In genomic region chr2:43595603-43596412, GRCh38 we compare ENCODE assay signal across 8 cellular contexts. TPM values are rescaled to one million over a fixed set of nuclear protein-coding genes. Genes with fewer than 3 reads are reported as not detected.
DNase-seq lines count a peak whose midpoint lies in the region; ATAC-seq and TF ChIP-seq lines count a peak whose summit lies in the region.

Gene THADA, minus strand, starts transcription at chr2:43596038. Its CDS starts 3,646 bp downstream, at chr2:43592392.

- CTCF ChIA-PET in activated naive CD4-positive, alpha-beta T cell treated with anti-CD3 and anti-CD28 coated beads, Interleukin-2, amount 10 ng/mL, durations not matched to agents 7 days and 5 days (lab: Charles Lee): interaction anchor here (0.7 to 3.5 kb wide), 6 partner anchors 10 to 366 kb away, joined by 3 to 22 read pairs (median 8); no protein-coding TSS in a partner anchor

- H3K9me3 ChIP-seq in gastroesophageal sphincter: no peaks in the 10 kb centered on the region

- peaks cover 4 to 31% (median 7%) of the 10 kb centered on the region in 3 donors for H3K4me1 ChIP-seq in gastroesophageal sphincter

- WGBS in gastroesophageal sphincter (ENCODE audit: low coverage in 1 of 2), 2 donors: 0% methylated on average over 6 to 10 of the region's 52 CpGs

- peaks cover 4% of the 10 kb centered on the region for H3K36me3 Mint-ChIP-seq in activated naive CD4-positive, alpha-beta T cell treated with anti-CD3 and anti-CD28 coated beads, Interleukin-2, amount 10 ng/mL, durations not matched to agents 7 days and 5 days

- DNase-seq in GM03348 (ENCODE audit: low spot score) (peak; percentile 98), HFF-Myc (ENCODE audit: extremely low read depth, low read depth) (peak; percentile 99), NAMALWA (ENCODE audit: low spot score) (peak; percentile 99), SK-N-DZ (ENCODE audit: low spot score) (peak; percentile 99), non-pigmented ciliary epithelial cell (ENCODE audit: low read depth) (peak; percentile 98), superior temporal gyrus (ENCODE audit: extremely low spot score) (peak; percentile 100)
- peak; percentile 99 for DNase-seq in activated naive CD4-positive, alpha-beta T cell treated with anti-CD3 and anti-CD28 coated beads, Interleukin-2, amount 10 ng/mL, durations not matched to agents 7 days and 5 days

- peaks cover 4% of the 10 kb centered on the region for H3K27me3 Mint-ChIP-seq in activated naive CD4-positive, alpha-beta T cell treated with anti-CD3 and anti-CD28 coated beads, Interleukin-2, amount 10 ng/mL, durations not matched to agents 7 days and 5 days

- H3K4me1 Mint-ChIP-seq in activated naive CD4-positive, alpha-beta T cell treated with anti-CD3 and anti-CD28 coated beads, Interleukin-2, amount 10 ng/mL, durations not matched to agents 7 days and 5 days: peaks cover 26% of the 10 kb centered on the region

- H3K36me3 ChIP-seq in gastroesophageal sphincter: peaks cover 0 to 16% of the 10 kb centered on the region in 2 donors

- no peaks in the 10 kb centered on the region for H3K27me3 ChIP-seq in gastroesophageal sphincter

- H3K4me3 Mint-ChIP-seq in activated naive CD4-positive, alpha-beta T cell treated with anti-CD3 and anti-CD28 coated beads, Interleukin-2, amount 10 ng/mL, durations not matched to agents 7 days and 5 days: peak within 1 kb of the TSS; percentile 94

- peak within 1 kb of the TSS; percentile 87 to 94 (median 92) for H3K27ac ChIP-seq in gastroesophageal sphincter

- no peak for TF ChIP-seq EP300 in gastroesophageal sphincter (IDR thresholded peaks at IDR 0.05)

- ATAC-seq in gastroesophageal sphincter: peak; percentile 99

- H3K4me3 ChIP-seq in HFF-Myc (replicated peaks; ENCODE audit: low read depth, low read length) (peak within 1 kb of the TSS; percentile 81), gastroesophageal sphincter (peak within 1 kb of the TSS; percentile 58 to 72)

- H3K27ac Mint-ChIP-seq in activated naive CD4-positive, alpha-beta T cell treated with anti-CD3 and anti-CD28 coated beads, Interleukin-2, amount 10 ng/mL, durations not matched to agents 7 days and 5 days: peak within 1 kb of the TSS; percentile 94

- TF ChIP-seq POLR2A in gastroesophageal sphincter (IDR thresholded peaks at IDR 0.05): peak; percentile 91 to 92

- no peaks in the 10 kb centered on the region for H3K9me3 Mint-ChIP-seq in activated naive CD4-positive, alpha-beta T cell treated with anti-CD3 and anti-CD28 coated beads, Interleukin-2, amount 10 ng/mL, durations not matched to agents 7 days and 5 days

- TF ChIP-seq CTCF in HFF-Myc (IDR thresholded peaks at IDR 0.05; ENCODE audit: low read depth, low read length, missing control alignments): no peak
- TF ChIP-seq CTCF in gastroesophageal sphincter (IDR thresholded peaks at IDR 0.05): no peak

RNA-seq across cellular contexts. Expression of gene THADA, which starts in this region (rescaled TPM):
- 9.1 and 12.3 TPM in 2 replicates for polyA plus RNA-seq in SK-N-DZ (2014; cell fraction: cytosol; rRNA removed)
- polyA plus RNA-seq in SK-N-DZ (2014; cell fraction: nucleus; rRNA removed): 18.2 and 18.9 TPM in 2 replicates
- total RNA-seq in gastroesophageal sphincter: 10 to 100 TPM; 19.7 to 34.4 (median 22.3) TPM

Comparison
In these comparisons a context has a peak if more than half of its experiments do, and no peak if none do; other contexts are left out.
1. Peak in every context shown above with its lines: DNase-seq, ATAC-seq, H3K4me3 ChIP-seq and H3K27ac ChIP-seq.